In the genomic region with DNA sequence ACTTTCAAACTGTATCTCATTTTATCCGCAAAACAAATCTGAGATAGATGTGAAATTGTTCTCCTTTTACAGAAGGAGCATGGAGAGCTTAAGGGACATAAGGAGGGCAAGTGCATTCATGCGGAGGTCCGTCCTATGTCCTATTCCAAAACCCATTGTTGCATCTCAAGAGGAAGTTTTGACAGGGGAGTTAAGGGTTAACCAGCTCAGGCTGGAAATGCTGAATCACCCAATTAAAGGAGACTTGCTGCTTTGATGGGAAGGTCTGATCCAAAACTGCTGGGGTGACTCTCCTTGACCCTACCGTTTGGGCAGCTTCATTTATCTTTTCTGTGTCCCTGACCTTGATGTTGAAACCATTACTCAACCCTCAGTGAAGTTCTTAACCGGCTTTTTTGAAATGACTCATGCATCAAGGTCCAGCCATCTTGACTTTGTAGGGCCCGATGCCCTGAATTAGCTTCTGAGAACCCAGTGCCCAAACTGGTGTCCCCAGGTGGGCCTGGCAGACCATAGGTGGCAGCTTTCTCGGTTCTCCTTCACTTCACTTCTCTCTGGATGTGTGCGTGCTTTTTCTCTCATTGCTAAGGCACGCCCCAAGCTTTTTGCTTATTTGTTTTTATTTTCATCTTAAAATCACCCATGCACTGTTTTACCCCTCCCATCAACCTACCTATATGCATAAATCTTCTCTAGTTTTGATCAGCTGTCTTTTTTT, we compare ENCODE assay signal across 1 cellular context.
TF ChIP-seq lines count a peak whose summit lies in the region.

No MANE protein-coding gene starts in this region.

TF ChIP-seq in HEK293, 187 proteins besides CTCF, POLR2A, EP300 and RAD21 (continued from another document):
- TF ChIP-seq, protein P1, sequence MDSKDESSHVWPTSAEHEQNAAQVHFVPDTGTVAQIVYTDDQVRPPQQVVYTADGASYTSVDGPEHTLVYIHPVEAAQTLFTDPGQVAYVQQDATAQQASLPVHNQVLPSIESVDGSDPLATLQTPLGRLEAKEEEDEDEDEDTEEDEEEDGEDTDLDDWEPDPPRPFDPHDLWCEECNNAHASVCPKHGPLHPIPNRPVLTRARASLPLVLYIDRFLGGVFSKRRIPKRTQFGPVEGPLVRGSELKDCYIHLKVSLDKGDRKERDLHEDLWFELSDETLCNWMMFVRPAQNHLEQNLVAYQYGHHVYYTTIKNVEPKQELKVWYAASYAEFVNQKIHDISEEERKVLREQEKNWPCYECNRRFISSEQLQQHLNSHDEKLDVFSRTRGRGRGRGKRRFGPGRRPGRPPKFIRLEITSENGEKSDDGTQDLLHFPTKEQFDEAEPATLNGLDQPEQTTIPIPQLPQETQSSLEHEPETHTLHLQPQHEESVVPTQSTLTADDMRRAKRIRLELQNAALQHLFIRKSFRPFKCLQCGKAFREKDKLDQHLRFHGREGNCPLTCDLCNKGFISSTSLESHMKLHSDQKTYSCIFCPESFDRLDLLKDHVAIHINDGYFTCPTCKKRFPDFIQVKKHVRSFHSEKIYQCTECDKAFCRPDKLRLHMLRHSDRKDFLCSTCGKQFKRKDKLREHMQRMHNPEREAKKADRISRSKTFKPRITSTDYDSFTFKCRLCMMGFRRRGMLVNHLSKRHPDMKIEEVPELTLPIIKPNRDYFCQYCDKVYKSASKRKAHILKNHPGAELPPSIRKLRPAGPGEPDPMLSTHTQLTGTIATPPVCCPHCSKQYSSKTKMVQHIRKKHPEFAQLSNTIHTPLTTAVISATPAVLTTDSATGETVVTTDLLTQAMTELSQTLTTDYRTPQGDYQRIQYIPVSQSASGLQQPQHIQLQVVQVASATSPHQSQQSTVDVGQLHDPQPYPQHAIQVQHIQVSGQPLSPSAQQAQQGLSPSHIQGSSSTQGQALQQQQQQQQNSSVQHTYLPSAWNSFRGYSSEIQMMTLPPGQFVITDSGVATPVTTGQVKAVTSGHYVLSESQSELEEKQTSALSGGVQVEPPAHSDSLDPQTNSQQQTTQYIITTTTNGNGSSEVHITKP (tag by site-specific recombination; IDR thresholded peaks at IDR 0.05) = peak; percentile 78
- no peak for TF ChIP-seq ZFP69B (tag by site-specific recombination; IDR thresholded peaks at IDR 0.05)
- TF ChIP-seq ZNF221 (tag by site-specific recombination; IDR thresholded peaks at IDR 0.05; ENCODE audit: borderline replicate concordance) = no peak
- no peak for TF ChIP-seq ZSCAN16 (tag by site-specific recombination; IDR thresholded peaks at IDR 0.05)
- TF ChIP-seq, protein P2, sequence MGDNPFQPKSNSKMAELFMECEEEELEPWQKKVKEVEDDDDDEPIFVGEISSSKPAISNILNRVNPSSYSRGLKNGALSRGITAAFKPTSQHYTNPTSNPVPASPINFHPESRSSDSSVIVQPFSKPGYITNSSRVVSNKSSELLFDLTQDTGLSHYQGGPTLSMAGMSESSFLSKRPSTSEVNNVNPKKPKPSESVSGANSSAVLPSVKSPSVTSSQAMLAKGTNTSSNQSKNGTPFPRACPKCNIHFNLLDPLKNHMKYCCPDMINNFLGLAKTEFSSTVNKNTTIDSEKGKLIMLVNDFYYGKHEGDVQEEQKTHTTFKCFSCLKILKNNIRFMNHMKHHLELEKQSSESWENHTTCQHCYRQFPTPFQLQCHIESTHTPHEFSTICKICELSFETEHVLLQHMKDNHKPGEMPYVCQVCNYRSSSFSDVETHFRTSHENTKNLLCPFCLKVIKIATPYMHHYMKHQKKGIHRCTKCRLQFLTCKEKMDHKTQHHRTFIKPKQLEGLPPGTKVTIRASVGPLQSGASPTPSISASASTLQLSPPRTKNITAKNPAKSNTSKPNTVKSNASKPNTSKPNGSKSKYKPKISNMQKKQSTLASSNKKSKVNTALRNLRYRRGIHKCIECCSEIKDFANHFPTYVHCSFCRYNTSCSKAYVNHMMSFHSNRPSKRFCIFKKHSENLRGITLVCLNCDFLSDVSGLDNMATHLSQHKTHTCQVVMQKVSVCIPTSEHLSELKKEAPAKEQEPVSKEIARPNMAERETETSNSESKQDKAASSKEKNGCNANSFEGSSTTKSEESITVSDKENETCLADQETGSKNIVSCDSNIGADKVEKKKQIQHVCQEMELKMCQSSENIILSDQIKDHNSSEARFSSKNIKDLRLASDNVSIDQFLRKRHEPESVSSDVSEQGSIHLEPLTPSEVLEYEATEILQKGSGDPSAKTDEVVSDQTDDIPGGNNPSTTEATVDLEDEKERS (tag by site-specific recombination; IDR thresholded peaks at IDR 0.05) = no peak
- peak; percentile 36; the same call in 1 of the 2 replicates for TF ChIP-seq ZNF664 (tag by site-specific recombination; IDR thresholded peaks at IDR 0.05)
- TF ChIP-seq ZNF335 (tag by site-specific recombination; conservative IDR thresholded peaks at IDR 0.05) = peak; percentile 46; the same call in 1 of the 2 replicates
TF ChIP-seq in HEK293: peak in this region for 5.
